ENCODE assay signal across 8 cellular contexts in the genomic region with DNA sequence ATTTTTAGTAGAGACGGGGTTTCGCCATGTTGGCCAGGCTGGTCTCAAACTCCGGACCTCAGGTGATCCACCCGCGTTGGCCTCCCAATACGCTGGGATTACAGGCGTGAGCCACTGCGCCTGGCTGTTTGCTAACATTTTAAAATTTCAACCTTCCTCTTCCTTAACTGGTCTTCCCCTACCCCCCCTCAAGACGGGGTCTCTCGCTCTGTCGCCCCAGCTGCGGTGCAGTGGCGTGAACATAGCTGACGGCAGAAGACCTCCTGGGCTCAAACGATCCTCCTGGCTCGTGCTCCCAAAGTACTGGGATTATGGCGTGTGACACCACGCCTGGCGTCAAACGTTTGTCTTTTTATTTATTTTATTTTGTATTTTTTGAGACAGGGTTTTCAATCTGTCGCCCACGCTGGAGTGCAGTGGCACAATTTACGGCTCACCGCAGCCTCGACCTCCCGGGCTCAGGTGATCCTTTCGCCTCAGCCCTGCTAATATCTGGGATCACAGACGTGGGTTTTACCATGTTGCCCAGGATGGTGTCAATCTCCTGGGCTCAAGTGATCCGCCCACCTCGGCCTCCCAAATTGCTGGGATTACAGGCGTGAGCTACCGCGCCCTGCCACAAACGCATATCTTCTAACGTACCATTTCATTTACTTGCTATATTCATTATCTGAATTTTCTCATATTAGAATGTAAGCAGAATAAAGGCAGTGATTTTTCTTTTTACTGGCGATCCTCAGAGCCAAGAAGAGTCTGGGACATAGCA. TPM values are rescaled to one million over a fixed set of nuclear protein-coding genes. Genes with fewer than 3 reads are reported as not detected.
A peak's percentile ranks its signal among the peaks of the same experiment; 100 is the strongest.
DNase-seq lines count a peak whose midpoint lies in the region; ATAC-seq, FAIRE-seq and TF ChIP-seq lines count a peak whose summit lies in the region.

No MANE protein-coding gene starts in this region.

- H3K4me3 ChIP-seq in left ventricle myocardium inferior (peak overlapping the region; percentile 96), astrocyte of the cerebellum (ENCODE audit: low read depth, low read length) (peak overlapping the region; percentile 83), lung (peak overlapping the region; percentile 71), upper lobe of right lung (peak overlapping the region; percentile 83)

- no peaks in the 10 kb centered on the region for H3K27me3 ChIP-seq in left ventricle myocardium inferior (ENCODE audit: low read depth)
- H3K27me3 ChIP-seq in lung (ENCODE audit: control insufficient read depth, insufficient read depth), result no peaks in the 10 kb centered on the region
- no peaks in the 10 kb centered on the region for H3K27me3 ChIP-seq in upper lobe of right lung

- WGBS in lung, 2 donors, result 63 to 67% methylated on average over 36 of the region's 36 CpGs

- peak overlapping the region; percentile 75 for H3K27ac ChIP-seq in left ventricle myocardium inferior (replicated peaks)
- peak overlapping the region in 1 of 2 donors; percentile 57 for H3K27ac ChIP-seq in lung (ENCODE audit: low read depth in 1 of 2, low read length in 1 of 2)
- H3K27ac ChIP-seq in upper lobe of right lung, result no peak overlapping the region

- DNase-seq in left ventricle myocardium inferior, result no peak
- DNase-seq in left cardiac atrium, result no peak
- DNase-seq in astrocyte of the cerebellum (ENCODE audit: low read depth), result no peak
- DNase-seq in lung (ENCODE audit: low spot score), result no peak
- no peak for DNase-seq in upper lobe of right lung
- no peak for DNase-seq in GM12891 (ENCODE audit: insufficient read length, low spot score)
- DNase-seq in retina, result no peak

- no peak for FAIRE-seq in GM12891 (lab: Jason Lieb, UNC)

- H3K4me1 ChIP-seq in left ventricle myocardium inferior, result peaks cover 23% of the 10 kb centered on the region
- peaks cover 0 to 7% of the 10 kb centered on the region in 2 donors for H3K4me1 ChIP-seq in lung (ENCODE audit: control insufficient read depth in 2 of 2, insufficient read depth in 2 of 2, low read length in 2 of 2)
- H3K4me1 ChIP-seq in upper lobe of right lung, result peaks cover 7% of the 10 kb centered on the region

- ATAC-seq in left cardiac atrium, result no peak
- ATAC-seq in lung (ENCODE audit: insufficient read depth, low FRiP score), result no peak
- ATAC-seq in upper lobe of right lung, result no peak
- no peak for ATAC-seq in GM18858 (IDR thresholded peaks at IDR 0.05; ENCODE audit: unreplicated experiment)

- in situ Hi-C loops in astrocyte of the cerebellum (cut with HindIII; ENCODE audit: low sequenced_read_pairs), result no loop called here

- intact Hi-C loops in left ventricle myocardium inferior (cut with micrococcal nuclease) (no loop called here), left cardiac atrium (cut with DNase I) (no loop called here), upper lobe of right lung (cut with DNase I) (no loop called here)

- H3K9me3 ChIP-seq in left ventricle myocardium inferior (replicated peaks), result no peaks in the 10 kb centered on the region
- H3K9me3 ChIP-seq in lung (ENCODE audit: control insufficient read depth in 2 of 2, insufficient read depth in 1 of 2, low read length in 1 of 2), result no peaks in the 10 kb centered on the region
- H3K9me3 ChIP-seq in upper lobe of right lung, result no peaks in the 10 kb centered on the region

- no peak for TF ChIP-seq CTCF in left ventricle myocardium inferior (IDR thresholded peaks at IDR 0.05; ENCODE audit: borderline replicate concordance)
- TF ChIP-seq CTCF in astrocyte of the cerebellum (IDR thresholded peaks at IDR 0.05; ENCODE audit: low read depth, low read length, missing control alignments), result no peak
- no peak for TF ChIP-seq CTCF in lung (IDR thresholded peaks at IDR 0.05; ENCODE audit: control extremely low read depth, extremely low read depth)
- TF ChIP-seq CTCF in upper lobe of right lung (IDR thresholded peaks at IDR 0.05), result no peak

- TF ChIP-seq POLR2A in GM12891 (IDR thresholded peaks at IDR 0.05; ENCODE audit: low read depth, low read length), result no peak

- H3K36me3 ChIP-seq in left ventricle myocardium inferior (no peaks in the 10 kb centered on the region), lung (ENCODE audit: control insufficient read depth in 2 of 2, insufficient read depth in 2 of 2, low read length in 2 of 2) (no peaks in the 10 kb centered on the region), upper lobe of right lung (no peaks in the 10 kb centered on the region)

TF ChIP-seq in GM12891, 5 proteins besides CTCF, POLR2A, EP300 and RAD21:
- no peak for TF ChIP-seq POU2F2 (IDR thresholded peaks at IDR 0.05; ENCODE audit: low read depth, low read length)
- TF ChIP-seq PAX5 (IDR thresholded peaks at IDR 0.05; ENCODE audit: insufficient read depth, low read length, severe bottlenecking), result no peak
- TF ChIP-seq SPI1 (IDR thresholded peaks at IDR 0.05; ENCODE audit: low read depth, low read length), result no peak
- no peak for TF ChIP-seq POLR2AphosphoS5 (IDR thresholded peaks at IDR 0.05; ENCODE audit: low read depth, low read length)

RNA-seq across cellular contexts. Expression of a gene that starts 1.0 kb away (rescaled TPM):
- total RNA-seq in left ventricle myocardium inferior, result 14.8 TPM
- total RNA-seq in left cardiac atrium, result 10 to 100 TPM; 11.4 to 13.5 TPM
- 10 to 100 TPM; 12.9 to 44.9 TPM for total RNA-seq in lung
- 1 to 10 TPM; 6.4 to 8.1 TPM for polyA plus RNA-seq in lung
- total RNA-seq in upper lobe of right lung, result 13.3 TPM
- polyA plus RNA-seq in GM12891 (2012; ENCODE audit: low read depth, missing spikeins), result 27.1 TPM

RNA-seq across cellular contexts. Expression of a gene that starts 32.9 kb away (rescaled TPM):
- total RNA-seq in left ventricle myocardium inferior, result not detected
- under 1 TPM; 0.12 to 0.89 TPM for total RNA-seq in left cardiac atrium
- 100 to 1,000 TPM; 127 to 216 TPM for total RNA-seq in lung
- 100 to 1,000 TPM in 1 of 2 donors, 10 to 100 TPM in 1; 99.2 to 150 TPM for polyA plus RNA-seq in lung
- total RNA-seq in upper lobe of right lung, result 119 TPM
- polyA plus RNA-seq in GM12891 (2012; ENCODE audit: low read depth, missing spikeins), result 0.40 TPM

Comparison
In these comparisons a context has a peak if more than half of its experiments do, and no peak if none do; other contexts are left out.
1. RNA of a gene that starts 32.9 kb away (total RNA-seq): 127 to 216 TPM in lung and 119 TPM in upper lobe of right lung (single experiment); 0.12 to 0.89 TPM in left cardiac atrium and not detected in left ventricle myocardium inferior (single experiment); every median in the first group is over 10 times any median in the second.
2. Peak in every context shown above with its lines, with median percentiles within 50 percentile points of each other: H3K4me3 ChIP-seq.